Comparison of ENCODE assay signal across 8 cellular contexts in the genomic region with DNA sequence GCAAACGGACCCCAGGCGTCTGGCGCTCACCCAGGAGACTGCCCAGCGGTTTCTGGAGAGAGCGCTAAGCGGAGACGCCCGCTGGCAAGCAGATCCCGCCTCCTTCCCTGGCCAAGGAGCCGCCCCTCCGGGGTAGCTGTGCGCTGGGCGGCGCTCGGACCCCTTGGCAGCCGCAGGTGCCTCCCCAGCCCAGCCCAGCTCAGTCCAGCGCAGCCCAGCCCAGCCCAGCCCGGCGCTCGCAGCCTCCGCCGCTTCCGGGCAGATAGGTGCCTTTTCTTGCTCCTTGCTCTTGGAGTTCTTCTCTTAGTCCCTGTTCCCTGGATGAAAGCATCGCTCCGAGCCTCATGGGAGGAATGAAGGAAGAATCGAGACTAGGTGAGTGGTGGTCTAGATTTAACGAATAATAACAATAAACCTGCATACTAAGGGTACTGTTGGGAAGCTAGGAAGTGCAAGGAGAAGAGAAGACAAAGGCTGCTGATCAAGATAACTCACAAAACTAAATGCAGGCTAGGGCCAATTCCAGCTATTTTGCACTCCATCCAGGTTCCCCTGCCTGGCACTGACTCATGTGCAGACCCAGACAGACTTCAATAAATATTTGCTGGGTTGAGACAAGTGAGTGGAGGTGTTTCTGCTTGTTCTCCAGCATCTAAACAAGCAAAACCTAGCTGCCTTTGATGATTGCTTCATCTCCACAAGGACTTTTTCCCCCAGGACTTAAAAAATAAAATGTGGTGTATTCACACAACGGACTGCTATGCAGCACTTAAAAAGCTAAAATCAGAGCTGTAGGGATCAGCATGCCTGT. TPM values are rescaled to one million over a fixed set of nuclear protein-coding genes. Genes with fewer than 3 reads are reported as not detected.
A peak's percentile ranks its signal among the peaks of the same experiment; 100 is the strongest.
DNase-seq lines count a peak whose midpoint lies in the region; ATAC-seq and TF ChIP-seq lines count a peak whose summit lies in the region.

Gene STK32A, plus strand, starts transcription at position 202 of the 811 bp plus-strand sequence. CDS start 4,609 bp downstream, outside the sequence.

- no peak within 1 kb of the TSS for H4K8ac ChIP-seq in trophoblast cell (ENCODE audit: low read depth, low read length)

- POLR2A ChIA-PET in AG04449 (lab: Yijun Ruan, JAX): interaction anchor here (0.6 kb wide), 1 partner anchor 137 kb away, joined by 3 read pairs; no protein-coding TSS in a partner anchor

- H2BK120ac ChIP-seq in trophoblast cell (ENCODE audit: insufficient read depth, low read length, poor library complexity): no peak within 1 kb of the TSS

- H3K9me3 ChIP-seq in heart right ventricle: peaks cover 0 to 6% (median 0%) of the 10 kb centered on the region in 11 donors
- no peaks in the 10 kb centered on the region for H3K9me3 ChIP-seq in trophoblast cell (ENCODE audit: insufficient read depth, low read depth, low read length)

- H3K27me3 ChIP-seq in heart right ventricle (peaks cover 0 to 56% (median 52%) of the 10 kb centered on the region in 7 donors), trophoblast cell (ENCODE audit: insufficient read depth, low read length) (peaks cover 10% of the 10 kb centered on the region)

- ATAC-seq in heart right ventricle: peak; percentile 57 to 87 (median 82)

- no peak within 1 kb of the TSS for H4K12ac ChIP-seq in trophoblast cell (ENCODE audit: low read depth, low read length)

- H3K14ac ChIP-seq in trophoblast cell (ENCODE audit: low read length): no peak within 1 kb of the TSS

- no peaks in the 10 kb centered on the region for H3K79me1 ChIP-seq in trophoblast cell (ENCODE audit: low read length)

- H3K79me2 ChIP-seq in trophoblast cell (ENCODE audit: control insufficient read depth, insufficient read depth, low read length, poor library complexity): no peaks in the 10 kb centered on the region

- no peak for DNase-seq in AG04449 (ENCODE audit: low read depth, low spot score)
- peak; percentile 25 for DNase-seq in LoVo (ENCODE audit: low spot score)
- peak in 1 of 2 donors; percentile 44 for DNase-seq in heart right ventricle
- DNase-seq in trophoblast cell: peak in 1 of 2 donors; percentile 1
- DNase-seq in stimulated activated CD4-positive, alpha-beta T cell treated with anti-CD3 and anti-CD28 coated beads, Interleukin-1b, Interleukin-23, amount 100 ng/mL, for 48 hours: no peak
- DNase-seq in inferior parietal cortex (ENCODE audit: extremely low spot score): no peak
- DNase-seq in HPDE6-E6E7 (ENCODE audit: extremely low spot score): no peak

- H3K18ac ChIP-seq in trophoblast cell (ENCODE audit: low read length): no peak within 1 kb of the TSS

- WGBS in heart right ventricle, 2 donors: 4 to 5% methylated on average over 28 of the region's 28 CpGs
- WGBS in trophoblast cell (ENCODE audit: extremely low coverage, insufficient coverage, insufficient read length): no CpG with 5 or more reads among the region's 28 CpGs

- H2BK12ac ChIP-seq in trophoblast cell (ENCODE audit: low read length): no peak within 1 kb of the TSS

- no peak within 1 kb of the TSS for H3K4ac ChIP-seq in trophoblast cell (ENCODE audit: low read depth, low read length)

- no peak within 1 kb of the TSS for H4K91ac ChIP-seq in trophoblast cell (ENCODE audit: low read depth, low read length)

- H3K27ac ChIP-seq in VCaP (peak within 1 kb of the TSS; percentile 56), heart right ventricle (peak within 1 kb of the TSS in 4 of 10 donors; percentile 26 to 35 (median 30)), trophoblast cell (ENCODE audit: low read depth, low read length) (no peak within 1 kb of the TSS)

- H2AFZ ChIP-seq in trophoblast cell (ENCODE audit: insufficient read depth, low read length, poor library complexity): peak within 1 kb of the TSS; percentile 23

- H3K4me2 ChIP-seq in trophoblast cell (ENCODE audit: low read length): peak within 1 kb of the TSS; percentile 79

- H3K4me3 ChIP-seq in AG04449 (ENCODE audit: low read depth, low read length): peak within 1 kb of the TSS; percentile 47
- H3K4me3 ChIP-seq in heart right ventricle: peak within 1 kb of the TSS; percentile 16 to 63 (median 58)
- no peak within 1 kb of the TSS for H3K4me3 ChIP-seq in trophoblast cell (ENCODE audit: low read depth, low read length)

- no peak for TF ChIP-seq CTCF in AG04449 (IDR thresholded peaks at IDR 0.05; ENCODE audit: insufficient read depth, low read length, missing control alignments)
- peak; percentile 44 for TF ChIP-seq CTCF in VCaP (conservative IDR thresholded peaks at IDR 0.05)
- TF ChIP-seq CTCF in heart right ventricle (IDR thresholded peaks at IDR 0.05): no peak

- H3K36me3 ChIP-seq in heart right ventricle: no peaks in the 10 kb centered on the region
- no peaks in the 10 kb centered on the region for H3K36me3 ChIP-seq in trophoblast cell (ENCODE audit: control insufficient read depth in 1 of 2, insufficient read depth in 2 of 2, low read length in 2 of 2)

- no peak within 1 kb of the TSS for H3K23ac ChIP-seq in trophoblast cell (ENCODE audit: low read length)

- CTCF ChIA-PET in AG04449 (lab: Yijun Ruan, JAX): interaction anchor here (1.3 to 1.7 kb wide), 2 partner anchors 9 to 343 kb away, joined by 4 read pairs; no protein-coding TSS in a partner anchor

- H3K9ac ChIP-seq in trophoblast cell (ENCODE audit: low read length): no peak within 1 kb of the TSS

- intact Hi-C loops in heart right ventricle (cut with DNase I): loop anchor here in 2 of 10 donors (5.0 to 10.0 kb wide), 2 partner anchors 130 to 132 kb away; no protein-coding TSS in a partner anchor

- no peak within 1 kb of the TSS for H2BK5ac ChIP-seq in trophoblast cell (ENCODE audit: low read depth, low read length, poor library complexity)

- no peak within 1 kb of the TSS for H2AK5ac ChIP-seq in trophoblast cell (ENCODE audit: low read length)

- H3K4me1 ChIP-seq in heart right ventricle: peaks cover 0 to 15% (median 10%) of the 10 kb centered on the region in 9 donors
- peaks cover 2 to 3% of the 10 kb centered on the region in 2 experiments for H3K4me1 ChIP-seq in trophoblast cell (ENCODE audit: control insufficient read depth in 1 of 2, insufficient read depth in 2 of 2, low read length in 2 of 2)

RNA-seq across cellular contexts. Expression of gene STK32A, which starts in this region (rescaled TPM):
- total RNA-seq in heart right ventricle: 1 to 10 TPM in 3 of 10 donors, under 1 TPM in 7; 0.55 to 2.1 (median 0.76) TPM
- polyA plus RNA-seq in heart right ventricle: 1 to 10 TPM in 1 of 2 donors, under 1 TPM in 1; 0.13 to 1.3 TPM
- 0.28 and 0.40 TPM in 2 replicates for polyA plus RNA-seq in trophoblast cell (2013)
